Comparison of ENCODE assay signal across 12 cellular contexts in genomic region chr9:19517202-19517942, GRCh38.
DNase-seq lines count a peak whose midpoint lies in the region; ATAC-seq and TF ChIP-seq lines count a peak whose summit lies in the region.
"Had no signal": no experiment of that assay in that cellular context is flagged by ENCODE, and none has a peak within 500 bp of the region (broad histone marks: within the 10 kb centered on the region; RNA-seq: fewer than 3 reads in every experiment).

No MANE protein-coding gene starts in this region.

- TF ChIP-seq POLR2A in spleen (IDR thresholded peaks at IDR 0.05), result no peak

- no peak overlapping the region for H3K27ac Mint-ChIP-seq in glutamatergic neuron (ENCODE audit: unreplicated experiment)
- H3K27ac Mint-ChIP-seq: activated naive CD8-positive, alpha-beta T cell had no signal

- no peaks in the 10 kb centered on the region for H3K27me3 Mint-ChIP-seq in glutamatergic neuron (ENCODE audit: unreplicated experiment)
- H3K27me3 Mint-ChIP-seq: activated naive CD8-positive, alpha-beta T cell had no signal

- no peaks in the 10 kb centered on the region for H3K4me1 ChIP-seq in Panc1 (ENCODE audit: control insufficient read depth, insufficient read depth, low read length)
- H3K4me1 ChIP-seq in spleen, result no peaks in the 10 kb centered on the region
- H3K4me1 ChIP-seq: heart left ventricle, SJCRH30 had no signal

- peaks cover 5% of the 10 kb centered on the region for H3K4me1 Mint-ChIP-seq in glutamatergic neuron (ENCODE audit: low read depth, unreplicated experiment)

- 82 to 94% (median 88%) methylated on average over 3 of the region's 3 CpGs for WGBS in spleen, 5 donors

- in situ Hi-C loops in Panc1 (cut with HindIII; ENCODE audit: low pct_unique_long_range_greater_than_20kb, low sequenced_read_pairs), result no loop called here

- POLR2A ChIA-PET in Panc1 (lab: Charles Lee), result no interaction called here

- no peaks in the 10 kb centered on the region for H3K36me3 Mint-ChIP-seq in glutamatergic neuron (ENCODE audit: unreplicated experiment)
- H3K36me3 Mint-ChIP-seq: activated naive CD8-positive, alpha-beta T cell had no signal

- H3K36me3 ChIP-seq in Panc1 (ENCODE audit: control insufficient read depth, insufficient read depth, low read length), result no peaks in the 10 kb centered on the region
- no peaks in the 10 kb centered on the region for H3K36me3 ChIP-seq in spleen
- H3K36me3 ChIP-seq: heart left ventricle, SJCRH30 had no signal

- intact Hi-C loops in Panc1 (cut with micrococcal nuclease; ENCODE audit: unreplicated experiment) (no loop called here), spleen (cut with DNase I; ENCODE audit: low total_unique reads) (no loop called here)

- H3K4me3 ChIP-seq in Panc1 (ENCODE audit: low read depth in 2 of 2, low read length in 2 of 2) (no peak overlapping the region), spleen (no peak overlapping the region)
- H3K4me3 ChIP-seq: heart left ventricle, SJCRH30 had no signal

- no peak overlapping the region for H3K4me3 Mint-ChIP-seq in glutamatergic neuron (ENCODE audit: unreplicated experiment)
- H3K4me3 Mint-ChIP-seq: activated naive CD8-positive, alpha-beta T cell had no signal

- peak; percentile 0 for DNase-seq in DMS53 treated with DMSO at 0.1 percent for 48 hours (lab: John Stamatoyannopoulos, UW; ENCODE audit: unreplicated experiment)
- DNase-seq in GM20000 (ENCODE audit: low spot score), result peak; percentile 25
- peak; percentile 7 for DNase-seq in Panc1 (ENCODE audit: low read depth, low spot score)
- peak; percentile 40 for DNase-seq in glutamatergic neuron
- DNase-seq in NK-92 (lab: John Stamatoyannopoulos, UW; ENCODE audit: unreplicated experiment), result no peak
- no peak for DNase-seq in spleen
- DNase-seq: heart left ventricle, nucleus accumbens had no signal

- peak; percentile 40 for TF ChIP-seq CTCF in GM20000 (IDR thresholded peaks at IDR 0.05; ENCODE audit: extremely low read depth, missing control alignments)
- TF ChIP-seq CTCF in Panc1 (IDR thresholded peaks at IDR 0.05), result peak; percentile 25
- peak; percentile 46 for TF ChIP-seq CTCF in glutamatergic neuron (IDR thresholded peaks at IDR 0.05; ENCODE audit: partially characterized antibody, unreplicated experiment)
- no peak for TF ChIP-seq CTCF in spleen (IDR thresholded peaks at IDR 0.05 in 8 of 11, conservative IDR thresholded peaks at IDR 0.05 in 3 of 11)

- H3K27me3 ChIP-seq in Panc1 (ENCODE audit: control insufficient read depth, insufficient read depth, low read length) (no peaks in the 10 kb centered on the region), spleen (replicated peaks in 1 of 7) (peaks cover 0 to 5% (median 0%) of the 10 kb centered on the region in 7 donors)
- H3K27me3 ChIP-seq: SJCRH30 had no signal

- CTCF ChIA-PET in Panc1 (lab: Charles Lee), result interaction anchor here (0.7 kb wide), 1 partner anchor 78 kb away, joined by 3 read pairs; no protein-coding TSS in a partner anchor

- H3K27ac ChIP-seq in Panc1 (ENCODE audit: low read length) (no peak overlapping the region), spleen (no peak overlapping the region)
- H3K27ac ChIP-seq: heart left ventricle, SJCRH30 had no signal

- no peak for ATAC-seq in Panc1
- ATAC-seq in GM21825 (IDR thresholded peaks at IDR 0.05; ENCODE audit: unreplicated experiment), result no peak
- ATAC-seq in HG02759 (IDR thresholded peaks at IDR 0.05; ENCODE audit: unreplicated experiment), result no peak
- ATAC-seq: heart left ventricle had no signal

- BruUV-seq in Panc1 (replicated peaks; lab: Mats Ljungman, UMichigan), result no TSS peak

- H3K9me3 ChIP-seq in Panc1 (ENCODE audit: control insufficient read depth, insufficient read depth, low read depth, low read length) (no peaks in the 10 kb centered on the region), spleen (no peaks in the 10 kb centered on the region)
- H3K9me3 ChIP-seq: heart left ventricle, SJCRH30 had no signal

- no peaks in the 10 kb centered on the region for H3K9me3 Mint-ChIP-seq in glutamatergic neuron (ENCODE audit: unreplicated experiment)

Comparison
In these comparisons a context has a peak if more than half of its experiments do, and no peak if none do; other contexts are left out.
1. DNase-seq: peak in DMS53 treated with DMSO at 0.1 percent for 48 hours (single experiment), GM20000 (single experiment), Panc1 (single experiment) and glutamatergic neuron (single experiment); none in NK-92 (single experiment) and spleen (single experiment).
2. CTCF ChIP-seq: peak in GM20000 (single experiment), Panc1 (single experiment) and glutamatergic neuron (single experiment); none in spleen (0 of 11).